Comparison of ENCODE assay signal across 16 cellular contexts in genomic region chr10:121236621-121237020, GRCh38.
DNase-seq lines count a peak whose midpoint lies in the region; ATAC-seq and TF ChIP-seq lines count a peak whose summit lies in the region.
"Had no signal": no experiment of that assay in that cellular context is flagged by ENCODE, and none has a peak within 500 bp of the region (broad histone marks: within the 10 kb centered on the region; RNA-seq: fewer than 3 reads in every experiment).

No MANE protein-coding gene starts in this region.

- H3K36me3 ChIP-seq in HCT116 (ENCODE audit: control insufficient read depth in 1 of 2, insufficient read depth in 2 of 2, low read length in 2 of 2), result no peaks in the 10 kb centered on the region
- no peaks in the 10 kb centered on the region for H3K36me3 ChIP-seq in mucosa of rectum (ENCODE audit: control insufficient read depth in 2 of 2, insufficient read depth in 2 of 2, low read length in 2 of 2)
- H3K36me3 ChIP-seq: BE2C had no signal

- CTCF ChIA-PET in HCT116 (lab: Charles Lee), result no interaction called here

- no peak for TF ChIP-seq CTCF in HCT116 (IDR thresholded peaks at IDR 0.05 in 2 of 3, conservative IDR thresholded peaks at IDR 0.05 in 1 of 3; ENCODE audit: borderline replicate concordance in 1 of 3, insufficient read depth in 1 of 3, low read depth in 2 of 3, low read length in 2 of 3)
- no peak for TF ChIP-seq CTCF in endothelial cell (IDR thresholded peaks at IDR 0.05; ENCODE audit: unreplicated experiment)

- DNase-seq in HCT116 (ENCODE audit: low read depth, low spot score), result peak; percentile 10
- DNase-seq in RPMI7951 (ENCODE audit: low read depth), result peak; percentile 60
- DNase-seq in endothelial cell (ENCODE audit: low spot score), result no peak
- no peak for DNase-seq in NCI-H2081 treated with DMSO at 0.1 percent for 48 hours (lab: John Stamatoyannopoulos, UW)
- no peak for DNase-seq in midbrain (lab: John Stamatoyannopoulos, UW)
- DNase-seq in EL, result no peak
- DNase-seq: BE2C; Caco-2; CD8-positive, alpha-beta T cell; H7; KG1 had no signal

- H3K4me1 Mint-ChIP-seq in endothelial cell (ENCODE audit: unreplicated experiment), result no peaks in the 10 kb centered on the region
- H3K4me1 Mint-ChIP-seq: GM23338, IgD-negative memory B cell had no signal

- no peak overlapping the region for H3K27ac ChIP-seq in HCT116 (ENCODE audit: low read depth, low read length)
- peak overlapping the region; percentile 87 to 88 for H3K27ac ChIP-seq in mucosa of rectum (ENCODE audit: low read depth in 2 of 2, low read length in 2 of 2)
- H3K27ac ChIP-seq: C4-2B had no signal

- no peaks in the 10 kb centered on the region for H3K9me3 ChIP-seq in HCT116 (ENCODE audit: control insufficient read depth in 1 of 2, insufficient read depth in 1 of 2, low read depth in 1 of 2, low read length in 2 of 2)
- no peaks in the 10 kb centered on the region for H3K9me3 ChIP-seq in mucosa of rectum (ENCODE audit: control insufficient read depth in 2 of 2, low read length in 2 of 2)
- H3K9me3 ChIP-seq: BE2C, Caco-2 had no signal

- TF ChIP-seq POLR2A in HCT116 (IDR thresholded peaks at IDR 0.05; ENCODE audit: borderline replicate concordance, extremely low read depth, insufficient read depth, insufficient read length), result no peak

- no TSS peak for BruUV-seq in HCT116 (replicated peaks; lab: Mats Ljungman, UMichigan)

- intact Hi-C loops in HCT116 (cut with micrococcal nuclease), result no loop called here

- H3K9me2 ChIP-seq in HCT116 (ENCODE audit: insufficient read depth), result no peaks in the 10 kb centered on the region

- no peak overlapping the region for H3K4me3 Mint-ChIP-seq in endothelial cell (ENCODE audit: unreplicated experiment)
- H3K4me3 Mint-ChIP-seq: CD8-positive, alpha-beta T cell; GM23338 had no signal

- no peak overlapping the region for H2AFZ ChIP-seq in HCT116 (ENCODE audit: low read depth, low read length, poor library complexity, severe bottlenecking)
- H2AFZ ChIP-seq: GM23338 had no signal

- peak; percentile 61 for ATAC-seq in HCT116
- ATAC-seq: CD8-positive, alpha-beta T cell; GM12878; GM23338 had no signal

- no peak overlapping the region for H3K9ac ChIP-seq in HCT116 (ENCODE audit: low read length)
- no peak overlapping the region for H3K9ac ChIP-seq in mucosa of rectum (ENCODE audit: low read depth in 1 of 2, low read length in 2 of 2)

- H3K4me3 ChIP-seq in HCT116 (replicated peaks in 1 of 2; ENCODE audit: low read depth in 1 of 2, low read length in 2 of 2) (no peak overlapping the region), mucosa of rectum (ENCODE audit: low read length in 2 of 2) (no peak overlapping the region)
- H3K4me3 ChIP-seq: GM12878, GM23338 had no signal

- no peaks in the 10 kb centered on the region for H3K79me2 ChIP-seq in HCT116 (ENCODE audit: insufficient read depth, low read length)

- H3K4me2 ChIP-seq in HCT116 (ENCODE audit: low read length), result peak overlapping the region; percentile 5; the same call in 1 of the 2 replicates
- H3K4me2 ChIP-seq: GM23338 had no signal

- RAD21 ChIA-PET in HCT116 (lab: Charles Lee; ENCODE audit: low non-redundant PET in 1 of 2, low total read pairs in 2 of 2, uncharacterized antibody in 2 of 2, unreplicated experiment in 2 of 2), result no interaction called here

- no peaks in the 10 kb centered on the region for H3K9me3 Mint-ChIP-seq in endothelial cell (ENCODE audit: unreplicated experiment)

- H3K4me1 ChIP-seq in HCT116 (ENCODE audit: control insufficient read depth in 1 of 2, insufficient read depth in 2 of 2, low read length in 2 of 2) (peaks cover 2 to 15% of the 10 kb centered on the region in 2 experiments; a peak in 1 of 4 replicates), mucosa of rectum (ENCODE audit: control insufficient read depth in 2 of 2, insufficient read depth in 2 of 2, low read length in 2 of 2) (peaks cover 23 to 40% of the 10 kb centered on the region in 2 donors)
- H3K4me1 ChIP-seq: BE2C had no signal

- H4K20me1 ChIP-seq in HCT116 (ENCODE audit: insufficient read depth), result no peaks in the 10 kb centered on the region

- POLR2A ChIA-PET in HCT116 (lab: Charles Lee), result no interaction called here

- no peak for TF ChIP-seq RAD21 in HCT116 (IDR thresholded peaks at IDR 0.05; ENCODE audit: low read depth)

- peaks cover 5% of the 10 kb centered on the region for H3K36me3 Mint-ChIP-seq in endothelial cell (ENCODE audit: low read depth, unreplicated experiment)
- H3K36me3 Mint-ChIP-seq: CD8-positive, alpha-beta T cell had no signal

- H3K27me3 ChIP-seq in HCT116 (ENCODE audit: insufficient read depth, low read length) (no peaks in the 10 kb centered on the region), mucosa of rectum (ENCODE audit: control insufficient read depth in 2 of 2, insufficient read depth in 2 of 2, low read length in 2 of 2) (no peaks in the 10 kb centered on the region)
- H3K27me3 ChIP-seq: BE2C had no signal

- peaks cover 3% of the 10 kb centered on the region for H3K27me3 Mint-ChIP-seq in endothelial cell (ENCODE audit: unreplicated experiment)
- H3K27me3 Mint-ChIP-seq: IgD-negative memory B cell had no signal

- no peak overlapping the region for H3K27ac Mint-ChIP-seq in endothelial cell (ENCODE audit: unreplicated experiment)
- H3K27ac Mint-ChIP-seq: CD8-positive, alpha-beta T cell; GM23338; IgD-negative memory B cell had no signal

TF ChIP-seq in HCT116, 20 proteins besides CTCF, POLR2A, EP300 and RAD21:
- TF ChIP-seq ZNF274 (IDR thresholded peaks at IDR 0.05; ENCODE audit: low read depth, low read length) (no peak), CEBPB (IDR thresholded peaks at IDR 0.05; ENCODE audit: low read depth) (no peak), POLR2AphosphoS5 (IDR thresholded peaks at IDR 0.05; ENCODE audit: low read depth, low read length) (no peak), EZH2 (IDR thresholded peaks at IDR 0.05) (no peak), SRF (IDR thresholded peaks at IDR 0.05; ENCODE audit: low read depth) (no peak), TCF7L2 (IDR thresholded peaks at IDR 0.05; ENCODE audit: borderline replicate concordance, extremely low read depth, insufficient read depth, insufficient read length) (no peak), ATF3 (IDR thresholded peaks at IDR 0.05) (no peak), SIN3A (IDR thresholded peaks at IDR 0.05; ENCODE audit: low read depth) (no peak), ZBTB33 (IDR thresholded peaks at IDR 0.05; ENCODE audit: extremely low read depth, insufficient replicate concordance, low read length) (no peak)

Comparison
In these comparisons a context has a peak if more than half of its experiments do, and no peak if none do; other contexts are left out.
1. DNase-seq: peak in HCT116 (single experiment) and RPMI7951 (single experiment); none in endothelial cell (single experiment), NCI-H2081 treated with DMSO at 0.1 percent for 48 hours (single experiment), midbrain (single experiment) and EL (single experiment).